ENCODE assay signal across 10 cellular contexts in the genomic region with DNA sequence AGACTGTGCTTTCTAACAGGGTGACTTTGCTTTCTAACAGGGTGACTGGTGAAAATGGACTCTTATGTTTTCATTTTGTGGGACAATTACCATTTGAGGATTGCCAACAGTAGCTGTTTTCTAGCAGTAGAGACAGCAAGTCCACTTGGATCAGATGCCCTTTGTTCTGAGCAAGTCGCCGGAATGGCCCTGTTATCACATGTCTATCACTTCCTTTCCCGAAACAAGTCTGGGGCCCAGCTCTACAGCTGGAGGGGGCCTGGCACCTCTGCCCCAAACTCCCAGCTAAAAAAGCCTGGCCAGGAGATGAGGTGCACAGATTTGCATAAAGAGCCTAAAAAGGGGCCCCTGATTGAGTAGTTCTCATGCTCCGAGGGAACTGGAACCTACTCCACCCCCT. TPM values are rescaled to one million over a fixed set of nuclear protein-coding genes. Genes with fewer than 3 reads are reported as not detected.
DNase-seq lines count a peak whose midpoint lies in the region; ATAC-seq and TF ChIP-seq lines count a peak whose summit lies in the region.
"Had no signal": no experiment of that assay in that cellular context is flagged by ENCODE, and none has a peak within 500 bp of the region (broad histone marks: within the 10 kb centered on the region; RNA-seq: fewer than 3 reads in every experiment).

No MANE protein-coding gene starts in this region.

- H3K4me1 Mint-ChIP-seq in Calu3 (ENCODE audit: low read depth, unreplicated experiment), result peaks cover 31% of the 10 kb centered on the region
- H3K4me1 Mint-ChIP-seq in effector memory CD8-positive, alpha-beta T cell (ENCODE audit: low read depth in 2 of 2), result peaks cover 83 to 92% of the 10 kb centered on the region in 2 donors

- H3K36me3 Mint-ChIP-seq in Calu3 (ENCODE audit: insufficient read depth, unreplicated experiment), result no peaks in the 10 kb centered on the region
- peaks cover 26% of the 10 kb centered on the region for H3K36me3 Mint-ChIP-seq in effector memory CD8-positive, alpha-beta T cell (ENCODE audit: insufficient read depth)

- TF ChIP-seq EP300 in sigmoid colon (IDR thresholded peaks at IDR 0.05), result no peak

- CTCF ChIA-PET in Calu3 (lab: Charles Lee), result no interaction called here

- no TSS peak for BruUV-seq in Calu3 (replicated peaks; lab: Mats Ljungman, UMichigan)

- intact Hi-C loops in Calu3 (cut with micrococcal nuclease; ENCODE audit: unreplicated experiment) (no loop called here), sigmoid colon (cut with DNase I) (no loop called here), adrenal gland (cut with DNase I) (no loop called here)

- H3K27me3 ChIP-seq in Peyer's patch (no peaks in the 10 kb centered on the region), sigmoid colon (no peaks in the 10 kb centered on the region), adrenal gland (no peaks in the 10 kb centered on the region)

- H3K4me1 ChIP-seq in Peyer's patch (peaks cover 0 to 70% (median 20%) of the 10 kb centered on the region in 4 donors), sigmoid colon (peaks cover 0 to 63% (median 56%) of the 10 kb centered on the region in 4 donors), adrenal gland (replicated peaks in 1 of 2) (peaks cover 0 to 14% of the 10 kb centered on the region in 2 donors)

- no peaks in the 10 kb centered on the region for H3K27me3 Mint-ChIP-seq in Calu3 (ENCODE audit: unreplicated experiment)
- H3K27me3 Mint-ChIP-seq in effector memory CD8-positive, alpha-beta T cell, result no peaks in the 10 kb centered on the region

- H3K9me3 ChIP-seq in Peyer's patch (no peaks in the 10 kb centered on the region), sigmoid colon (no peaks in the 10 kb centered on the region), adrenal gland (replicated peaks in 1 of 3) (no peaks in the 10 kb centered on the region)

- H3K4me3 Mint-ChIP-seq in Calu3 (ENCODE audit: low read depth, unreplicated experiment), result no peak overlapping the region
- peak overlapping the region; percentile 85 to 89 for H3K4me3 Mint-ChIP-seq in effector memory CD8-positive, alpha-beta T cell

- no peak for TF ChIP-seq POLR2A in Peyer's patch (IDR thresholded peaks at IDR 0.05)
- TF ChIP-seq POLR2A in sigmoid colon (IDR thresholded peaks at IDR 0.05), result no peak
- no peak for TF ChIP-seq POLR2A in adrenal gland (IDR thresholded peaks at IDR 0.05)

- H3K4me3 ChIP-seq in Peyer's patch (no peak overlapping the region), sigmoid colon (no peak overlapping the region), adrenal gland (no peak overlapping the region)

- ATAC-seq in effector memory CD8-positive, alpha-beta T cell (replicated peaks), result no peak
- ATAC-seq in HG03378 (IDR thresholded peaks at IDR 0.05; ENCODE audit: unreplicated experiment), result no peak
- ATAC-seq in HG02870 (IDR thresholded peaks at IDR 0.05; ENCODE audit: unreplicated experiment), result no peak
- ATAC-seq in GM21576 (IDR thresholded peaks at IDR 0.05; ENCODE audit: unreplicated experiment), result no peak

- DNase-seq in Calu3 (no peak), Peyer's patch (peak in 1 of 3 donors; percentile 47), sigmoid colon (no peak), adrenal gland (no peak)
- DNase-seq in effector memory CD8-positive, alpha-beta T cell, result no peak
- DNase-seq: hippocampal formation, Karpas-422 had no signal

- H3K27ac Mint-ChIP-seq in Calu3 (ENCODE audit: unreplicated experiment), result peak overlapping the region; percentile 62
- H3K27ac Mint-ChIP-seq in effector memory CD8-positive, alpha-beta T cell, result peak overlapping the region; percentile 100

- TF ChIP-seq CTCF in Calu3 (IDR thresholded peaks at IDR 0.05; ENCODE audit: unreplicated experiment) (no peak), Peyer's patch (IDR thresholded peaks at IDR 0.05) (no peak), sigmoid colon (IDR thresholded peaks at IDR 0.05) (no peak), adrenal gland (IDR thresholded peaks at IDR 0.05) (no peak)

- H3K9me3 Mint-ChIP-seq in Calu3 (ENCODE audit: low read depth, unreplicated experiment), result no peaks in the 10 kb centered on the region
- peaks cover 4 to 17% of the 10 kb centered on the region in 2 donors for H3K9me3 Mint-ChIP-seq in effector memory CD8-positive, alpha-beta T cell

- WGBS in sigmoid colon, 2 donors, result 55 to 78% methylated on average over 4 of the region's 4 CpGs
- 84 to 91% (median 86%) methylated on average over 4 of the region's 4 CpGs for WGBS in adrenal gland, 4 donors

- peak overlapping the region; percentile 62 to 91 (median 74) for H3K27ac ChIP-seq in Peyer's patch
- peak overlapping the region; percentile 59 to 71 (median 62) for H3K27ac ChIP-seq in sigmoid colon
- H3K27ac ChIP-seq in adrenal gland, result peak overlapping the region in 2 of 5 donors; percentile 30 to 59

- H3K36me3 ChIP-seq in Peyer's patch, result no peaks in the 10 kb centered on the region
- no peaks in the 10 kb centered on the region for H3K36me3 ChIP-seq in sigmoid colon
- no peaks in the 10 kb centered on the region for H3K36me3 ChIP-seq in adrenal gland (replicated peaks in 1 of 2)

RNA-seq across cellular contexts. Expression of a gene that starts 44.6 kb away (rescaled TPM):
- 81.2 and 199 TPM in 2 replicates for total RNA-seq in Calu3 (2022)
- total RNA-seq in Peyer's patch, result 100 to 1,000 TPM in 3 of 4 donors, 10 to 100 TPM in 1; 68.7 to 784 (median 139) TPM
- 1,000 to 10,000 TPM in 1 of 4 donors, 100 to 1,000 TPM in 3; 172 to 3,974 (median 496) TPM for total RNA-seq in sigmoid colon
- polyA plus RNA-seq in sigmoid colon, result 10 to 100 TPM; 13.2 to 95.5 (median 16.8) TPM
- 100 to 1,000 TPM; 102 to 709 (median 441) TPM for total RNA-seq in adrenal gland
- 10 to 100 TPM; 33.9 to 62.7 (median 36.6) TPM for polyA plus RNA-seq in adrenal gland
